In genomic region chr6:159315562-159315961, GRCh38 we compare ENCODE assay signal across 27 cellular contexts.
"Had no signal": no experiment of that assay in that cellular context is flagged by ENCODE, and none has a peak within 500 bp of the region (broad histone marks: within the 10 kb centered on the region; RNA-seq: fewer than 3 reads in every experiment).

No MANE protein-coding gene starts in this region.

- DNase-seq: head of caudate nucleus; hippocampal formation; immature natural killer cell; kidney; left colon; lower lobe of right lung; mesendoderm; midbrain; mucosa of descending colon; naive thymus-derived CD4-positive, alpha-beta T cell; nucleus accumbens; retina; right cardiac atrium; sigmoid colon; small intestine; stimulated activated CD4-positive, alpha-beta T cell treated with anti-CD3 and anti-CD28 coated beads, Interleukin-4, amount 100 ng/mL, for 24 hours; stimulated activated naive CD4-positive, alpha-beta T cell; stomach; tibial artery; trophoblast cell; uterus had no signal

- H3K9me3 Mint-ChIP-seq: immature natural killer cell; natural killer cell treated with Interleukin-12 subunit alpha and Interleukin-12 subunit beta and Interleukin-15 and Interleukin-18, amount 100 ng/mL, for 72 hours had no signal

- H3K4me3 Mint-ChIP-seq: immature natural killer cell; naive thymus-derived CD4-positive, alpha-beta T cell; natural killer cell treated with Interleukin-12 subunit alpha and Interleukin-12 subunit beta and Interleukin-15 and Interleukin-18, amount 100 ng/mL, for 72 hours had no signal

- H3K27me3 ChIP-seq: left lung, pancreas, sigmoid colon, stomach, tibial artery, uterus had no signal

- H3K27ac Mint-ChIP-seq: immature natural killer cell; naive thymus-derived CD4-positive, alpha-beta T cell; natural killer cell treated with Interleukin-12 subunit alpha and Interleukin-12 subunit beta and Interleukin-15 and Interleukin-18, amount 100 ng/mL, for 72 hours had no signal

- ATAC-seq: left colon; left lung; mucosa of descending colon; naive thymus-derived CD4-positive, alpha-beta T cell; natural killer cell treated with Interleukin-12 subunit alpha and Interleukin-12 subunit beta and Interleukin-15 and Interleukin-18, amount 100 ng/mL, for 72 hours; pancreas; right cardiac atrium had no signal

- H3K36me3 ChIP-seq: left lung, lower lobe of right lung, pancreas, prostate gland, sigmoid colon, spleen, stomach, thoracic aorta, tibial artery, uterus had no signal

- H3K4me3 ChIP-seq: left lung, lower lobe of right lung, mucosa of descending colon, pancreas, prostate gland, sigmoid colon, spleen, stomach, thoracic aorta, tibial artery, uterus had no signal

- H3K4me1 Mint-ChIP-seq: immature natural killer cell had no signal

- H3K4me1 ChIP-seq: left lung, lower lobe of right lung, pancreas, prostate gland, sigmoid colon, spleen, stomach, uterus had no signal

- H3K9me3 ChIP-seq: left lung, lower lobe of right lung, mucosa of descending colon, pancreas, prostate gland, sigmoid colon, spleen, stomach, thoracic aorta, tibial artery, uterus had no signal

- H3K36me3 Mint-ChIP-seq: immature natural killer cell; naive thymus-derived CD4-positive, alpha-beta T cell; natural killer cell treated with Interleukin-12 subunit alpha and Interleukin-12 subunit beta and Interleukin-15 and Interleukin-18, amount 100 ng/mL, for 72 hours had no signal

- H3K27ac ChIP-seq: left lung, lower lobe of right lung, pancreas, prostate gland, sigmoid colon, spleen, stomach, thoracic aorta, tibial artery, uterus had no signal
